ENCODE assay signal across 15 cellular contexts in genomic region chr5:56147679-56148230, GRCh38.
A peak's percentile ranks its signal among the peaks of the same experiment; 100 is the strongest.
DNase-seq lines count a peak whose midpoint lies in the region; ATAC-seq and TF ChIP-seq lines count a peak whose summit lies in the region.
"Had no signal": no experiment of that assay in that cellular context is flagged by ENCODE, and none has a peak within 500 bp of the region (broad histone marks: within the 10 kb centered on the region; RNA-seq: fewer than 3 reads in every experiment).

No MANE protein-coding gene starts in this region.

- H3K27me3 ChIP-seq in thyroid gland (no peaks in the 10 kb centered on the region), uterus (no peaks in the 10 kb centered on the region)
- H3K27me3 ChIP-seq: sigmoid colon had no signal

- no peaks in the 10 kb centered on the region for H3K9me3 Mint-ChIP-seq in activated naive CD4-positive, alpha-beta T cell treated with anti-CD3 and anti-CD28 coated beads, Interleukin-2, amount 50 U/mL, for 24 hours
- peaks cover 2% of the 10 kb centered on the region for H3K9me3 Mint-ChIP-seq in activated naive CD8-positive, alpha-beta T cell treated with anti-CD3 and anti-CD28 coated beads, Interleukin-2, amount 10 ng/mL, durations not matched to agents 7 days and 5 days
- H3K9me3 Mint-ChIP-seq: central memory CD8-positive, alpha-beta T cell; WTC11 had no signal

- intact Hi-C loops in thyroid gland (cut with DNase I) (no loop called here), uterus (cut with DNase I; ENCODE audit: low total_unique reads) (no loop called here)

- peaks cover 72% of the 10 kb centered on the region for H3K4me1 Mint-ChIP-seq in activated naive CD4-positive, alpha-beta T cell treated with anti-CD3 and anti-CD28 coated beads, Interleukin-2, amount 50 U/mL, for 24 hours
- H3K4me1 Mint-ChIP-seq in activated naive CD8-positive, alpha-beta T cell treated with anti-CD3 and anti-CD28 coated beads, Interleukin-2, amount 10 ng/mL, durations not matched to agents 7 days and 5 days: peaks cover 48% of the 10 kb centered on the region

- no peak for ATAC-seq in activated naive CD8-positive, alpha-beta T cell treated with anti-CD3 and anti-CD28 coated beads, Interleukin-2, amount 10 ng/mL, durations not matched to agents 7 days and 5 days (ENCODE audit: low read depth)
- ATAC-seq in HG02678 (IDR thresholded peaks at IDR 0.05; ENCODE audit: unreplicated experiment): no peak
- ATAC-seq: WTC11 had no signal

- H3K4me3 ChIP-seq in thyroid gland (replicated peaks in 1 of 3): no peak overlapping the region
- H3K4me3 ChIP-seq in uterus: no peak overlapping the region
- H3K4me3 ChIP-seq: sigmoid colon had no signal

- peak overlapping the region; percentile 60 for H3K4me3 Mint-ChIP-seq in activated naive CD4-positive, alpha-beta T cell treated with anti-CD3 and anti-CD28 coated beads, Interleukin-2, amount 50 U/mL, for 24 hours
- H3K4me3 Mint-ChIP-seq in activated naive CD8-positive, alpha-beta T cell treated with anti-CD3 and anti-CD28 coated beads, Interleukin-2, amount 10 ng/mL, durations not matched to agents 7 days and 5 days: peak overlapping the region; percentile 35
- H3K4me3 Mint-ChIP-seq: central memory CD8-positive, alpha-beta T cell; WTC11 had no signal

- no peaks in the 10 kb centered on the region for H3K36me3 Mint-ChIP-seq in activated naive CD4-positive, alpha-beta T cell treated with anti-CD3 and anti-CD28 coated beads, Interleukin-2, amount 50 U/mL, for 24 hours
- H3K36me3 Mint-ChIP-seq in activated naive CD8-positive, alpha-beta T cell treated with anti-CD3 and anti-CD28 coated beads, Interleukin-2, amount 10 ng/mL, durations not matched to agents 7 days and 5 days: peaks cover 2% of the 10 kb centered on the region
- H3K36me3 Mint-ChIP-seq: WTC11 had no signal

- 84 to 90% methylated on average over 4 of the region's 4 CpGs for WGBS in thyroid gland, 2 donors

- no peaks in the 10 kb centered on the region for H3K9me3 ChIP-seq in thyroid gland
- H3K9me3 ChIP-seq in uterus: no peaks in the 10 kb centered on the region
- H3K9me3 ChIP-seq: sigmoid colon had no signal

- TF ChIP-seq CTCF in thyroid gland (IDR thresholded peaks at IDR 0.05) (no peak), uterus (IDR thresholded peaks at IDR 0.05) (no peak)

- no peaks in the 10 kb centered on the region for H3K27me3 Mint-ChIP-seq in activated naive CD4-positive, alpha-beta T cell treated with anti-CD3 and anti-CD28 coated beads, Interleukin-2, amount 50 U/mL, for 24 hours
- H3K27me3 Mint-ChIP-seq in activated naive CD8-positive, alpha-beta T cell treated with anti-CD3 and anti-CD28 coated beads, Interleukin-2, amount 10 ng/mL, durations not matched to agents 7 days and 5 days: no peaks in the 10 kb centered on the region
- H3K27me3 Mint-ChIP-seq: central memory CD8-positive, alpha-beta T cell had no signal

- H3K27ac ChIP-seq in thyroid gland (peak overlapping the region; percentile 5 to 61 (median 34)), uterus (no peak overlapping the region)
- H3K27ac ChIP-seq: sigmoid colon had no signal

- peaks cover 16 to 38% of the 10 kb centered on the region in 2 donors for H3K4me1 ChIP-seq in thyroid gland
- H3K4me1 ChIP-seq in uterus: no peaks in the 10 kb centered on the region
- H3K4me1 ChIP-seq: sigmoid colon had no signal

- TF ChIP-seq POLR2A in thyroid gland (IDR thresholded peaks at IDR 0.05): no peak
- no peak for TF ChIP-seq POLR2A in uterus (IDR thresholded peaks at IDR 0.05)

- H3K36me3 ChIP-seq in thyroid gland (no peaks in the 10 kb centered on the region), uterus (no peaks in the 10 kb centered on the region)
- H3K36me3 ChIP-seq: sigmoid colon had no signal

- POLR2A ChIA-PET in activated naive CD8-positive, alpha-beta T cell treated with anti-CD3 and anti-CD28 coated beads, Interleukin-2, amount 10 ng/mL, durations not matched to agents 7 days and 5 days (lab: Charles Lee): interaction anchor here (0.7 to 1.5 kb wide), 4 partner anchors 21 to 145 kb away, joined by 3 read pairs; no protein-coding TSS in a partner anchor

- peak overlapping the region; percentile 74 for H3K27ac Mint-ChIP-seq in activated naive CD4-positive, alpha-beta T cell treated with anti-CD3 and anti-CD28 coated beads, Interleukin-2, amount 50 U/mL, for 24 hours
- peak overlapping the region; percentile 83 for H3K27ac Mint-ChIP-seq in activated naive CD8-positive, alpha-beta T cell treated with anti-CD3 and anti-CD28 coated beads, Interleukin-2, amount 10 ng/mL, durations not matched to agents 7 days and 5 days
- H3K27ac Mint-ChIP-seq: WTC11 had no signal

- no peak for DNase-seq in activated naive CD4-positive, alpha-beta T cell treated with anti-CD3 and anti-CD28 coated beads, Interleukin-2, amount 50 U/mL, for 16 hours
- DNase-seq in MV-4-11 (lab: John Stamatoyannopoulos, UW): peak; percentile 65
- DNase-seq in activated naive CD8-positive, alpha-beta T cell treated with anti-CD3 and anti-CD28 coated beads, Interleukin-2, amount 10 ng/mL, durations not matched to agents 7 days and 5 days: no peak
- DNase-seq in thyroid gland: no peak
- no peak for DNase-seq in uterus
- no peak for DNase-seq in DMS153 (lab: John Stamatoyannopoulos, UW)
- DNase-seq: glutamatergic neuron, HCEC 1CT, NCI-H524 treated with DMSO at 0.1 percent for 48 hours, SHP77, sigmoid colon had no signal

Comparison
In these comparisons a context has a peak if more than half of its experiments do, and no peak if none do; other contexts are left out.
1. H3K27ac ChIP-seq: peak in thyroid gland (3 of 3); none in uterus (0 of 2).